In genomic region chr4:51842167-51842553, GRCh38 we compare ENCODE assay signal across 8 cellular contexts. TPM values are rescaled to one million over a fixed set of nuclear protein-coding genes. Genes with fewer than 3 reads are reported as not detected.
DNase-seq lines count a peak whose midpoint lies in the region; ATAC-seq and TF ChIP-seq lines count a peak whose summit lies in the region.

No MANE protein-coding gene starts in this region.

- no peaks in the 10 kb centered on the region for H3K36me3 Mint-ChIP-seq in activated CD4-positive, alpha-beta T cell treated with anti-CD3 and anti-CD28 coated beads, Interleukin-2, amount 10 ng/mL, durations not matched to agents 7 days and 5 days (ENCODE audit: low read depth)
- H3K36me3 Mint-ChIP-seq in progenitor cell of endocrine pancreas (ENCODE audit: insufficient read depth), result no peaks in the 10 kb centered on the region

- POLR2A ChIA-PET in activated CD4-positive, alpha-beta T cell treated with anti-CD3 and anti-CD28 coated beads, Interleukin-2, amount 10 ng/mL, durations not matched to agents 7 days and 5 days (lab: Charles Lee), result no interaction called here

- H3K9me3 Mint-ChIP-seq in activated CD4-positive, alpha-beta T cell treated with anti-CD3 and anti-CD28 coated beads, Interleukin-2, amount 10 ng/mL, durations not matched to agents 7 days and 5 days, result no peaks in the 10 kb centered on the region
- no peaks in the 10 kb centered on the region for H3K9me3 Mint-ChIP-seq in progenitor cell of endocrine pancreas (ENCODE audit: low read depth)

- peak overlapping the region; percentile 95 for H3K27ac Mint-ChIP-seq in activated CD4-positive, alpha-beta T cell treated with anti-CD3 and anti-CD28 coated beads, Interleukin-2, amount 10 ng/mL, durations not matched to agents 7 days and 5 days
- peak overlapping the region; percentile 97 for H3K27ac Mint-ChIP-seq in progenitor cell of endocrine pancreas

- CTCF ChIA-PET in activated CD4-positive, alpha-beta T cell treated with anti-CD3 and anti-CD28 coated beads, Interleukin-2, amount 10 ng/mL, durations not matched to agents 7 days and 5 days (lab: Charles Lee), result no interaction called here

- H3K4me1 Mint-ChIP-seq in activated CD4-positive, alpha-beta T cell treated with anti-CD3 and anti-CD28 coated beads, Interleukin-2, amount 10 ng/mL, durations not matched to agents 7 days and 5 days, result peaks cover 19% of the 10 kb centered on the region
- peaks cover 12% of the 10 kb centered on the region for H3K4me1 Mint-ChIP-seq in progenitor cell of endocrine pancreas (ENCODE audit: low read depth)

- peak overlapping the region; percentile 96 for H3K4me3 Mint-ChIP-seq in activated CD4-positive, alpha-beta T cell treated with anti-CD3 and anti-CD28 coated beads, Interleukin-2, amount 10 ng/mL, durations not matched to agents 7 days and 5 days
- peak overlapping the region; percentile 91 for H3K4me3 Mint-ChIP-seq in progenitor cell of endocrine pancreas (ENCODE audit: low read depth)

- TF ChIP-seq CTCF in WI38 (IDR thresholded peaks at IDR 0.05; ENCODE audit: low read depth, low read length) (no peak), foreskin fibroblast (IDR thresholded peaks at IDR 0.05; ENCODE audit: low read depth, low read length) (no peak), progenitor cell of endocrine pancreas (IDR thresholded peaks at IDR 0.05; ENCODE audit: unreplicated experiment) (no peak)

- no peak for ATAC-seq in HG02973 (IDR thresholded peaks at IDR 0.05; ENCODE audit: unreplicated experiment)

- H3K4me3 ChIP-seq in WI38 (ENCODE audit: low read depth, low read length) (peak overlapping the region; percentile 72), foreskin fibroblast (ENCODE audit: low read depth in 1 of 2, low read length in 2 of 2) (peak overlapping the region; percentile 69 to 78)

- DNase-seq in activated CD4-positive, alpha-beta T cell treated with anti-CD3 and anti-CD28 coated beads, Interleukin-2, amount 10 ng/mL, durations not matched to agents 7 days and 5 days, result peak; percentile 7
- DNase-seq in activated CD4-positive, alpha-beta T cell treated with anti-CD3 and anti-CD28 coated beads, Interleukin-2, amount 50 U/mL, for 1 hour, result no peak
- DNase-seq in foreskin fibroblast, result peak; percentile 18 to 54
- no peak for DNase-seq in progenitor cell of endocrine pancreas (ENCODE audit: low spot score, unreplicated experiment)
- no peak for DNase-seq in DMS 273 treated with DMSO at 0.1 percent for 48 hours (lab: John Stamatoyannopoulos, UW)
- no peak for DNase-seq in Ammon's horn (ENCODE audit: low spot score)

- peaks cover 2% of the 10 kb centered on the region for H3K27me3 Mint-ChIP-seq in activated CD4-positive, alpha-beta T cell treated with anti-CD3 and anti-CD28 coated beads, Interleukin-2, amount 10 ng/mL, durations not matched to agents 7 days and 5 days
- H3K27me3 Mint-ChIP-seq in progenitor cell of endocrine pancreas, result peaks cover 10% of the 10 kb centered on the region

RNA-seq across cellular contexts. Expression of gene DCUN1D4, which starts 0.8 kb away (rescaled TPM):
- total RNA-seq in activated CD4-positive, alpha-beta T cell treated with anti-CD3 and anti-CD28 coated beads, Interleukin-2, amount 10 ng/mL, durations not matched to agents 7 days and 5 days, result 10 to 100 TPM; 25.7 to 34.1 TPM
- 69.8 and 82.8 TPM in 2 replicates for total RNA-seq in progenitor cell of endocrine pancreas

Comparison
In these comparisons a context has a peak if more than half of its experiments do, and no peak if none do; other contexts are left out.
1. DNase-seq: peak in activated CD4-positive, alpha-beta T cell treated with anti-CD3 and anti-CD28 coated beads, Interleukin-2, amount 10 ng/mL, durations not matched to agents 7 days and 5 days (single experiment) and foreskin fibroblast (2 of 2); none in activated CD4-positive, alpha-beta T cell treated with anti-CD3 and anti-CD28 coated beads, Interleukin-2, amount 50 U/mL, for 1 hour (single experiment), progenitor cell of endocrine pancreas (single experiment), DMS 273 treated with DMSO at 0.1 percent for 48 hours (single experiment) and Ammon's horn (single experiment).